In the genomic region with DNA sequence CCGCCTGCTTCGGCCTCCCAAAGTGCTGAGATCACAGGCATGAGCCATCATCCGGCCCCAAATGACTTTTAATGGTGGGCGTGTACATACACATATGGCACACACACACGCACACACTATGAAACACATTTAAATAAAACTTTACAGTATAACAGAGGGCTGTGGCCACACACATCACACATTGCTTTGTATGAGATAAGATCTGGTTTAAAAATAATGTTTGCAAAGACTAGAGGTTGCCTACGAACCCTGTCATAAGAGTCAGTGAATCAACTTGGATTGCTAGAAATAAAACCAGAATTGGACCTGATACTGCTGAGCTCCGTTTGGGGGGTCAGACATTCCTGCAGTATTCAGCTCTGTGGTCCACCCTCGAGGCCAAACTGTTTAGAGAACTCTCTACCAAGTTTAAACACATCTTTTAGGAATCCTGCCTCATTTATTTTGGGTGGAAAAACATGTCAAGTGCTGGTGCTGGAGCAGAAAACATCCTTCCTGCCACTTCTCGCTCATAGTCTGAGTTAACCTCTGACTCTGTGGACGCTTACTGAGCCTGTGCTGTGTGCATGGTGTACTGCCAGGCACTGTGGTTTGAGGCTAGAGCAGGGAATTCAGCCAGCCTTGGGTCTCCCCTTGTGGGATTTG, we compare ENCODE assay signal across 13 cellular contexts. TPM values are rescaled to one million over a fixed set of nuclear protein-coding genes. Genes with fewer than 3 reads are reported as not detected.
DNase-seq lines count a peak whose midpoint lies in the region; ATAC-seq, FAIRE-seq and TF ChIP-seq lines count a peak whose summit lies in the region.
"Had no signal": no experiment of that assay in that cellular context is flagged by ENCODE, and none has a peak within 500 bp of the region (broad histone marks: within the 10 kb centered on the region; RNA-seq: fewer than 3 reads in every experiment).

No MANE protein-coding gene starts in this region.

- no peak overlapping the region for H3K27ac Mint-ChIP-seq in MCF 10A (ENCODE audit: low read depth, unreplicated experiment)

- POLR2A ChIA-PET in MCF 10A (lab: Yijun Ruan, JAX), result interaction anchor here (1.0 to 1.9 kb wide), 3 partner anchors 12 to 264 kb away, joined by 3 to 6 read pairs (median 3); a partner anchor contains a TSS

- DNase-seq in breast epithelium (ENCODE audit: low spot score in 2 of 2) (no peak), MCF 10A (ENCODE audit: unreplicated experiment) (no peak), mucosa of descending colon (no peak), vagina (ENCODE audit: extremely low spot score in 2 of 2) (no peak), SKM-1 (lab: John Stamatoyannopoulos, UW; ENCODE audit: unreplicated experiment) (no peak)
- DNase-seq: activated CD4-positive, alpha-beta T cell treated with anti-CD3 and anti-CD28 coated beads, Interleukin-2, amount 50 U/mL, for 1 hour; activated effector memory CD4-positive, alpha-beta T cell treated with Interleukin-2 at 50 U/mL for 16 hours; cerebellar nuclear complex; NCI-H526 treated with DMSO at 0.1 percent for 48 hours had no signal

- FAIRE-seq in endometrium (lab: Jason Lieb, UNC), result peak; percentile 72

- CTCF ChIA-PET in MCF 10A (lab: Yijun Ruan, JAX), result no interaction called here

- no peaks in the 10 kb centered on the region for H3K27me3 ChIP-seq in breast epithelium
- H3K27me3 ChIP-seq in vagina, result no peaks in the 10 kb centered on the region

- no peak for TF ChIP-seq CTCF in breast epithelium (IDR thresholded peaks at IDR 0.05)
- TF ChIP-seq CTCF in MCF 10A (IDR thresholded peaks at IDR 0.05; ENCODE audit: unreplicated experiment), result no peak
- TF ChIP-seq CTCF in mucosa of descending colon (IDR thresholded peaks at IDR 0.05), result no peak
- no peak for TF ChIP-seq CTCF in vagina (IDR thresholded peaks at IDR 0.05)

- peak; percentile 47 for ATAC-seq in mucosa of descending colon
- no peak for ATAC-seq in GM19395 (IDR thresholded peaks at IDR 0.05; ENCODE audit: unreplicated experiment)
- no peak for ATAC-seq in GM21529 (IDR thresholded peaks at IDR 0.05; ENCODE audit: unreplicated experiment)

- no peaks in the 10 kb centered on the region for H3K36me3 ChIP-seq in breast epithelium
- no peaks in the 10 kb centered on the region for H3K36me3 ChIP-seq in mucosa of descending colon (ENCODE audit: low read depth)
- no peaks in the 10 kb centered on the region for H3K36me3 ChIP-seq in vagina

- peaks cover 17% of the 10 kb centered on the region for H3K4me1 Mint-ChIP-seq in MCF 10A (ENCODE audit: insufficient read depth, unreplicated experiment)

- no TSS peak for BruUV-seq in MCF 10A (replicated peaks; lab: Mats Ljungman, UMichigan)

- no peak overlapping the region for H3K4me3 ChIP-seq in breast epithelium
- H3K4me3 ChIP-seq in mucosa of descending colon, result no peak overlapping the region
- no peak overlapping the region for H3K4me3 ChIP-seq in vagina

- peaks cover 0 to 8% of the 10 kb centered on the region in 2 donors for H3K4me1 ChIP-seq in breast epithelium
- H3K4me1 ChIP-seq in mucosa of descending colon (ENCODE audit: low read depth), result peaks cover 4% of the 10 kb centered on the region
- peaks cover 47% of the 10 kb centered on the region for H3K4me1 ChIP-seq in vagina

- H3K4me3 Mint-ChIP-seq in MCF 10A (ENCODE audit: unreplicated experiment), result no peak overlapping the region

- no peak for TF ChIP-seq POLR2A in breast epithelium (IDR thresholded peaks at IDR 0.05)
- TF ChIP-seq POLR2A in vagina (IDR thresholded peaks at IDR 0.05), result no peak

- H3K9me3 ChIP-seq in breast epithelium (no peaks in the 10 kb centered on the region), mucosa of descending colon (no peaks in the 10 kb centered on the region), vagina (no peaks in the 10 kb centered on the region)

- intact Hi-C loops in breast epithelium (cut with DNase I; ENCODE audit: low total_unique reads) (no loop called here), MCF 10A (cut with micrococcal nuclease) (no loop called here), mucosa of descending colon (cut with DNase I, micrococcal nuclease) (no loop called here), vagina (cut with DNase I) (loop anchor here (5.0 kb wide), 1 partner anchor 47 kb away; a partner anchor contains a TSS)

- H3K27me3 Mint-ChIP-seq in MCF 10A (ENCODE audit: insufficient read depth, unreplicated experiment), result no peaks in the 10 kb centered on the region

- no peaks in the 10 kb centered on the region for H3K9me3 Mint-ChIP-seq in MCF 10A (ENCODE audit: unreplicated experiment)

- no peaks in the 10 kb centered on the region for H3K36me3 Mint-ChIP-seq in MCF 10A (ENCODE audit: insufficient read depth, unreplicated experiment)

- H3K27ac ChIP-seq in breast epithelium, result peak overlapping the region; percentile 39 to 42
- peak overlapping the region; percentile 67 for H3K27ac ChIP-seq in vagina
- H3K27ac ChIP-seq: HL-60 had no signal

RNA-seq across cellular contexts. Expression of a gene that starts 47.8 kb away (rescaled TPM):
- total RNA-seq in breast epithelium, result 10 to 100 TPM; 11.3 to 26.1 (median 25.9) TPM
- 9.5 and 11.6 TPM in 2 replicates for total RNA-seq in MCF 10A (2022)
- total RNA-seq in mucosa of descending colon, result 10 to 100 TPM in 1 of 3 donors, 1 to 10 TPM in 2; 5.4 to 82.5 (median 8.1) TPM
- 32.7 TPM for total RNA-seq in vagina
